In the genomic region with DNA sequence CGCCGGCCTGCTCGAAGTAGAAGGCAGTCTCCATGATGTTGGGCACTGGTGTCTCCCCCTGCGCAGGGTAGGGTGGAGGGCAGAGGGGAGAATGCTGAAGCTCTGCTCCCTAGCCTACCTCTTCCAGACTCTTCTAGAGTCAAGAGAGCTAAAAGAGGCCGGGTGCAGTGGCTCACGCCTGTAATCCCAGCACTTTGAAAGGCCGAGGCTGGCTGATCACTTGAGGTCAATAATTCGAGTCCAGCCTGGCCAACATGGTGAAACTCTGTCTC, we compare ENCODE assay signal across 34 cellular contexts. TPM values are rescaled to one million over a fixed set of nuclear protein-coding genes. Genes with fewer than 3 reads are reported as not detected.
"Had no signal": no experiment of that assay in that cellular context is flagged by ENCODE, and none has a peak within 500 bp of the region (broad histone marks: within the 10 kb centered on the region; RNA-seq: fewer than 3 reads in every experiment).

No MANE protein-coding gene starts in this region.

- H3K4me1 Mint-ChIP-seq: central memory CD8-positive, alpha-beta T cell had no signal

- ATAC-seq: activated CD8-positive, alpha-beta T cell treated with anti-CD3 and anti-CD28 coated beads for 36 hours; activated naive CD8-positive, alpha-beta T cell treated with anti-CD3 and anti-CD28 coated beads, Interleukin-2, amount 50 U/mL, for 24 hours had no signal

- H3K27ac Mint-ChIP-seq: activated B cell treated with CpG ODN at 0.5 μM for 24 hours; activated CD4-positive, alpha-beta memory T cell treated with anti-CD3 and anti-CD28 coated beads for 36 hours; activated CD4-positive, alpha-beta T cell treated with anti-CD3 and anti-CD28 coated beads, Interleukin-2, amount 10 ng/mL, durations not matched to agents 24 days and 14 days; activated CD8-positive, alpha-beta T cell treated with anti-CD3 and anti-CD28 coated beads for 36 hours; activated naive CD4-positive, alpha-beta T cell treated with anti-CD3 and anti-CD28 coated beads, Interleukin-2, amount 10 ng/mL, durations not matched to agents 7 days and 5 days; activated naive CD4-positive, alpha-beta T cell treated with anti-CD3 and anti-CD28 coated beads, Interleukin-2, amount 50 U/mL, for 24 hours; activated naive CD8-positive, alpha-beta T cell; activated naive CD8-positive, alpha-beta T cell treated with anti-CD3 and anti-CD28 coated beads, Interleukin-2, amount 10 ng/mL, durations not matched to agents 7 days and 5 days; activated naive CD8-positive, alpha-beta T cell treated with anti-CD3 and anti-CD28 coated beads, Interleukin-2, amount 50 U/mL, for 24 hours; activated T-helper 2 cell treated with anti-CD3 and anti-CD28 coated beads, Interferon-gamma antibody, Interleukin-2, Interleukin-4, amounts not matched to agents 10 μg/mL and 5 μg/mL and 100 μg/mL, durations not matched to agents 14 hours and 24 hours and 36 hours; brain; T-helper 2 cell treated with Interferon-gamma antibody and Interleukin-4, amounts not matched to agents 5 μg/mL and 100 μg/mL, for 36 hours had no signal

- H3K36me3 ChIP-seq: ascending aorta, cardiac muscle cell had no signal

- FAIRE-seq: bronchial epithelial cell, TTC549 had no signal

- H3K27me3 ChIP-seq: ascending aorta, cardiac muscle cell had no signal

- H3K4me3 ChIP-seq: ascending aorta, cardiac muscle cell had no signal

- H3K36me3 Mint-ChIP-seq: activated CD4-positive, alpha-beta memory T cell treated with anti-CD3 and anti-CD28 coated beads for 36 hours; activated naive CD4-positive, alpha-beta T cell treated with anti-CD3 and anti-CD28 coated beads, Interleukin-2, amount 10 ng/mL, durations not matched to agents 7 days and 5 days; activated naive CD4-positive, alpha-beta T cell treated with anti-CD3 and anti-CD28 coated beads, Interleukin-2, amount 50 U/mL, for 24 hours; activated naive CD8-positive, alpha-beta T cell; activated naive CD8-positive, alpha-beta T cell treated with anti-CD3 and anti-CD28 coated beads, Interleukin-2, amount 10 ng/mL, durations not matched to agents 7 days and 5 days; brain had no signal

- H3K27ac ChIP-seq: ascending aorta, cardiac muscle cell, VCaP had no signal

- H3K4me3 Mint-ChIP-seq: activated B cell treated with CpG ODN at 0.5 μM for 24 hours; activated CD4-positive, alpha-beta memory T cell treated with anti-CD3 and anti-CD28 coated beads for 36 hours; activated CD4-positive, alpha-beta T cell treated with anti-CD3 and anti-CD28 coated beads, Interleukin-2, amount 10 ng/mL, durations not matched to agents 24 days and 14 days; activated CD8-positive, alpha-beta T cell treated with anti-CD3 and anti-CD28 coated beads for 36 hours; activated naive CD4-positive, alpha-beta T cell treated with anti-CD3 and anti-CD28 coated beads, Interleukin-2, amount 10 ng/mL, durations not matched to agents 7 days and 5 days; activated naive CD4-positive, alpha-beta T cell treated with anti-CD3 and anti-CD28 coated beads, Interleukin-2, amount 50 U/mL, for 24 hours; activated naive CD8-positive, alpha-beta T cell; activated naive CD8-positive, alpha-beta T cell treated with anti-CD3 and anti-CD28 coated beads, Interleukin-2, amount 10 ng/mL, durations not matched to agents 7 days and 5 days; activated naive CD8-positive, alpha-beta T cell treated with anti-CD3 and anti-CD28 coated beads, Interleukin-2, amount 50 U/mL, for 24 hours; brain; central memory CD8-positive, alpha-beta T cell; T-helper 2 cell treated with Interferon-gamma antibody and Interleukin-4, amounts not matched to agents 5 μg/mL and 100 μg/mL, for 36 hours had no signal

- H3K9me3 ChIP-seq: ascending aorta had no signal

- DNase-seq: activated B cell treated with CpG ODN at 0.5 μM for 24 hours; activated CD4-positive, alpha-beta memory T cell treated with anti-CD3 and anti-CD28 coated beads for 36 hours; activated CD4-positive, alpha-beta T cell treated with anti-CD3 and anti-CD28 coated beads for 4 hours; activated CD4-positive, alpha-beta T cell treated with anti-CD3 and anti-CD28 coated beads, Interleukin-2, amount 10 ng/mL, durations not matched to agents 24 days and 14 days; activated CD4-positive, alpha-beta T cell treated with anti-CD3 and anti-CD28 coated beads, Interleukin-2, amount 50 U/mL, for 1 hour; activated CD4-positive, alpha-beta T cell treated with anti-CD3 and anti-CD28 coated beads, Interleukin-2, amount 50 U/mL, for 4 hours; activated CD4-positive, CD25-positive, alpha-beta regulatory T cell treated with anti-CD3 and anti-CD28 coated beads, Interleukin-2, amount 50 U/mL, for 72 hours; activated CD8-positive, alpha-beta memory T cell treated with anti-CD3 and anti-CD28 coated beads, Interleukin-2, amount 50 U/mL, for 4 hours; activated CD8-positive, alpha-beta T cell treated with anti-CD3 and anti-CD28 coated beads for 36 hours; activated effector memory CD4-positive, alpha-beta T cell treated with Interleukin-2 at 50 U/mL for 16 hours; activated gamma-delta T cell; activated naive CD4-positive, alpha-beta T cell treated with anti-CD3 and anti-CD28 coated beads, Interleukin-2, amount 10 ng/mL, durations not matched to agents 7 days and 5 days; activated naive CD4-positive, alpha-beta T cell treated with Interleukin-2 at 50 U/mL for 16 hours; activated naive CD8-positive, alpha-beta T cell treated with anti-CD3 and anti-CD28 coated beads, Interleukin-2, amount 10 ng/mL, durations not matched to agents 7 days and 5 days; activated naive CD8-positive, alpha-beta T cell treated with anti-CD3 and anti-CD28 coated beads, Interleukin-2, amount 50 U/mL, for 24 hours; activated T-cell treated with anti-CD3 and anti-CD28 coated beads for 4 hours; activated T-cell treated with anti-CD3 and anti-CD28 coated beads, Interleukin-2, amount 50 U/mL, for 1 hour; activated T-cell treated with anti-CD3 and anti-CD28 coated beads, Interleukin-2, amount 50 U/mL, for 48 hours; amygdala; anterior cingulate cortex; cerebellar nuclear complex; T-helper 2 cell; T-helper 9 cell had no signal

- H3K27me3 Mint-ChIP-seq: activated B cell treated with CpG ODN at 0.5 μM for 24 hours; activated naive CD4-positive, alpha-beta T cell treated with anti-CD3 and anti-CD28 coated beads, Interleukin-2, amount 50 U/mL, for 24 hours; brain had no signal

RNA-seq across cellular contexts. Expression of a gene that starts 10.2 kb away (rescaled TPM):
- total RNA-seq: ascending aorta, bronchial epithelial cell had no signal
